Comparison of ENCODE assay signal across 7 cellular contexts in the genomic region with DNA sequence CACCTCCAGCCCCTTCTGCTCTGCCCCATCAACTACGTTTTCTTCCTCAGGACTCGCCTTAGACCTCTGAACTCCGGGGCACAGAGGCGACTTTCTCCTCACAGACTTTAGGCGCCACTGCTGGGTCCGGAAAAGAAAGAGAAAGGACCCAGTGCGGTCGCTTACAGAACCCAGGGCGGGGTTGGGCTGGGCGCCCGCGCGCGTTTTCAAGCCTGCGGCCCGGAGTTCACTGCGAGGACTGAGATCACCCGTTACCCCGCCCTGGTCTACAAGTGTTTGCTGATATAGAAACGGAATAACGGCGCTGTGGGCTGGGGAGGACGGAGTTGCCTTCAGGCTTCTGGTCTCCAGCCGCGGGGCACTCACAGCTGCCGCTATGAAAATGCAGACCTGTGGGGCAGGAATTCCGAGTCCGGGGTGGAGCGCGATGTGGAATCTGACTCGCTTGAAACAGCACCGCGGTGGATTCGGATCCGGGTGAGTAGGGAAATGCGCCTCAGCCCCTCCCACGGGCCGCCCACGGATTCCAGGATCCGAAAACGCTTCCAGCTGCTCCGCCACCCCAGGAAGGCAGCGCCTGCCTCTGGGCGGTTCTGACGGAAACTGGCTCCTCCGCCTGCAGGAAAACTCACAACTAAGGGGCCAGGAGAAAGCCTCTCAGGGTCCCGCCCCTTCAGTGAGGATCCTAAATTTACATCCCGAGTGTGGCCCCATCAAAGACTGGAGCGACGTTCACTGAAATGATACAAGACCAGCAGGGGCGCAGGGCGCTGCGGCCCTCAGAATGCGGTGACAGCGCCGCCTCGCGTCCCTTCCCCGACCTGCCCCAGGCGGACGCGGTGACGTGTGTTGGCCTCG. TPM values are rescaled to one million over a fixed set of nuclear protein-coding genes. Genes with fewer than 3 reads are reported as not detected.
DNase-seq lines count a peak whose midpoint lies in the region; ATAC-seq, FAIRE-seq and TF ChIP-seq lines count a peak whose summit lies in the region.

No MANE protein-coding gene starts in this region.

- no peak overlapping the region for H3K9ac ChIP-seq in smooth muscle cell (ENCODE audit: low read depth)

- peak; percentile 99 for TF ChIP-seq CTCF in WI38 (IDR thresholded peaks at IDR 0.05; ENCODE audit: low read depth, low read length)
- peak; percentile 99 for TF ChIP-seq CTCF in bronchial epithelial cell (IDR thresholded peaks at IDR 0.05; ENCODE audit: insufficient read depth, low read length, severe bottlenecking)
- TF ChIP-seq CTCF in smooth muscle cell (IDR thresholded peaks at IDR 0.05; ENCODE audit: borderline replicate concordance, insufficient read depth, poor library complexity, severe bottlenecking), result peak; percentile 86

- H3K27ac ChIP-seq in smooth muscle cell (ENCODE audit: low read depth), result no peak overlapping the region

- no peak for FAIRE-seq in bronchial epithelial cell (lab: Jason Lieb, UNC)

- DNase-seq in NCI-H2081 treated with DMSO at 0.1 percent for 48 hours (lab: John Stamatoyannopoulos, UW), result peak; percentile 34
- peak; percentile 81 for DNase-seq in bronchial epithelial cell (ENCODE audit: low read depth)
- DNase-seq in iPS-NIHi7 (ENCODE audit: extremely low spot score), result peak; percentile 85
- peak; percentile 56 for DNase-seq in smooth muscle cell (lab: John Stamatoyannopoulos, UW; ENCODE audit: unreplicated experiment)

- H3K79me2 ChIP-seq in smooth muscle cell (ENCODE audit: low read depth), result no peaks in the 10 kb centered on the region

- no peaks in the 10 kb centered on the region for H3K36me3 ChIP-seq in bronchial epithelial cell (ENCODE audit: control insufficient read depth, insufficient read depth, low read length)
- H3K36me3 ChIP-seq in smooth muscle cell (ENCODE audit: low read depth), result no peaks in the 10 kb centered on the region

- no peaks in the 10 kb centered on the region for H4K20me1 ChIP-seq in smooth muscle cell (ENCODE audit: low read depth)

- H3K27me3 ChIP-seq in bronchial epithelial cell (ENCODE audit: control insufficient read depth, insufficient read depth, low read length) (no peaks in the 10 kb centered on the region), smooth muscle cell (ENCODE audit: low read depth) (peaks cover 18% of the 10 kb centered on the region)

- H3F3A ChIP-seq in smooth muscle cell (ENCODE audit: low read depth), result no peaks in the 10 kb centered on the region

- H2AFZ ChIP-seq in smooth muscle cell (ENCODE audit: low read depth), result peak overlapping the region; percentile 95

- peak overlapping the region; percentile 94 for H3K4me2 ChIP-seq in smooth muscle cell

- no peaks in the 10 kb centered on the region for H3K9me3 ChIP-seq in smooth muscle cell (replicated peaks; ENCODE audit: low read depth)

- under 1% methylated on average over 53 of the region's 64 CpGs for WGBS in smooth muscle cell (ENCODE audit: low lambda C conversion rate)

- peak overlapping the region; percentile 67 for H3K4me3 ChIP-seq in WI38 (ENCODE audit: low read depth, low read length)
- peak overlapping the region; percentile 64 for H3K4me3 ChIP-seq in bronchial epithelial cell (ENCODE audit: low read depth, low read length)
- H3K4me3 ChIP-seq in smooth muscle cell, result peak overlapping the region; percentile 70

- no peaks in the 10 kb centered on the region for H3K4me1 ChIP-seq in smooth muscle cell (ENCODE audit: low read depth)

- ATAC-seq in GM18499 (IDR thresholded peaks at IDR 0.05; ENCODE audit: insufficient read depth, unreplicated experiment) (peak; percentile 58), HG02884 (IDR thresholded peaks at IDR 0.05; ENCODE audit: unreplicated experiment) (peak; percentile 54)

RNA-seq across cellular contexts. Expression of a gene that starts 29.4 kb away (rescaled TPM):
- total RNA-seq in bronchial epithelial cell (14.2 and 24.2 TPM in 2 replicates), smooth muscle cell (2.7 and 6.9 TPM in 2 replicates)
- polyA plus RNA-seq in smooth muscle cell, result 5.6 and 7.0 TPM in 2 replicates

Comparison
In these comparisons a context has a peak if more than half of its experiments do, and no peak if none do; other contexts are left out.
1. DNase-seq: peak in every context shown above with its lines; median percentile 85 in iPS-NIHi7; 81 in bronchial epithelial cell; 56 in smooth muscle cell; 34 in NCI-H2081 treated with DMSO at 0.1 percent for 48 hours.